1 cellular context compared by ENCODE assay signal in genomic region chr19:1567848-1568227, GRCh38.
TF ChIP-seq lines count a peak whose summit lies in the region.

No MANE protein-coding gene starts in this region.

TF ChIP-seq in endothelial cell of umbilical vein, 7 proteins besides CTCF, POLR2A, EP300 and RAD21 (continued from another document):
- TF ChIP-seq MYC (IDR thresholded peaks at IDR 0.05; ENCODE audit: low read depth, low read length) (no peak), POLR2AphosphoS5 (IDR thresholded peaks at IDR 0.05; ENCODE audit: insufficient read depth, low read depth, low read length) (no peak)
TF ChIP-seq in endothelial cell of umbilical vein: peak in this region for 0.
